1 cellular context compared by ENCODE assay signal in genomic region chr19:43766755-43767043, GRCh38.
TF ChIP-seq lines count a peak whose summit lies in the region.

No MANE protein-coding gene starts in this region.

TF ChIP-seq in SK-N-SH, 30 proteins besides CTCF, POLR2A, EP300 and RAD21:
- TF ChIP-seq MXI1 (IDR thresholded peaks at IDR 0.05; ENCODE audit: low read depth, low read length) (no peak), USF2 (IDR thresholded peaks at IDR 0.05; ENCODE audit: borderline replicate concordance, low read depth, low read length) (no peak), ZBTB33 (IDR thresholded peaks at IDR 0.05; ENCODE audit: borderline replicate concordance, low read depth) (no peak), REST (IDR thresholded peaks at IDR 0.05; ENCODE audit: low read depth, low read length) (no peak), SMC3 (IDR thresholded peaks at IDR 0.05; ENCODE audit: low read depth, low read length) (no peak), RCOR1 (IDR thresholded peaks at IDR 0.05; ENCODE audit: low read length) (no peak), TAF1 (IDR thresholded peaks at IDR 0.05; ENCODE audit: borderline replicate concordance, low read depth, low read length) (no peak), POLR2AphosphoS5 (IDR thresholded peaks at IDR 0.05; ENCODE audit: low read depth, low read length) (no peak), FOSL2 (IDR thresholded peaks at IDR 0.05; ENCODE audit: borderline replicate concordance, low read depth) (no peak)
